29 cellular contexts compared by ENCODE assay signal in the genomic region with DNA sequence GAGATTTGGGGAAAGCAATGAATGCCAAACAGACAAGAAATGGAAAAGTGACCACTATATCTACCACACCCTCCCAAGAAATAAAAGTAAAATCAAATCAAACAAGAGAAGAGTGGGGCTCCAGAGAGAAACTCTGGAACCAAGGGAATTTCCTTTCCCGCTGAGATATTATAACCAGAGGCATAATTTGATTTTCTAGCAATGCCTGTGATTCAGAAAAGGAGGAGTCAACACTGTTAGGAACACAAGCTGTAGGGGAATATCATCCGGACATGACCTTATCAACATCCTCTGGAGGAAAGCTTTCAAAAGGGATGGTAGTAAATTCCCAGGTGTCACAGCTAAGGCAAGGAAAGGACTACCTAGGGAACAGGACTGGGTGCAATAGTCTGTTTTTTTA. TPM values are rescaled to one million over a fixed set of nuclear protein-coding genes. Genes with fewer than 3 reads are reported as not detected.
"Had no signal": no experiment of that assay in that cellular context is flagged by ENCODE, and none has a peak within 500 bp of the region (broad histone marks: within the 10 kb centered on the region; RNA-seq: fewer than 3 reads in every experiment).

No MANE protein-coding gene starts in this region.

- H3K36me3 ChIP-seq: stomach, suprapubic skin, thoracic aorta, thyroid gland, tibial artery, tibial nerve, transverse colon, upper lobe of left lung, upper lobe of right lung, uterus, vagina had no signal

- H3K9me3 ChIP-seq: stomach, suprapubic skin, testis, thoracic aorta, thyroid gland, tibial artery, tibial nerve, transverse colon, upper lobe of left lung, upper lobe of right lung, uterus, vagina had no signal

- H3K27me3 Mint-ChIP-seq: type B pancreatic cell had no signal

- H3K27me3 ChIP-seq: testis, thyroid gland, tibial nerve, transverse colon, upper lobe of left lung, upper lobe of right lung, uterus, vagina had no signal

- H3K9me3 Mint-ChIP-seq: stimulated activated memory B cell treated with anti-CD40 and anti-IgM and Interleukin-4, amounts not matched to agents 10 μg/mL and 1 μg/mL and 100 μg/mL, for 72 hours; stimulated activated naive CD8-positive, alpha-beta T cell treated with anti-CD3 and anti-CD28 coated beads, Interleukin-15, amount 100 ng/mL, for 72 hours; stimulated activated naive CD8-positive, alpha-beta T cell treated with anti-CD3 and anti-CD28 coated beads, Interleukin-15, Interleukin-2, amounts not matched to agents 100 ng/mL and 50 ng/mL, for 24 hours; type B pancreatic cell had no signal

- H3K27ac ChIP-seq: stomach, suprapubic skin, testis, thoracic aorta, thyroid gland, tibial artery, tibial nerve, transverse colon, upper lobe of left lung, upper lobe of right lung, uterus, vagina had no signal

- H3K4me1 Mint-ChIP-seq: stimulated activated effector memory CD8-positive, alpha-beta T cell treated with anti-CD3 and anti-CD28 coated beads, Interleukin-12 subunit alpha, Interleukin-12 subunit beta, amount 100 ng/mL, for 72 hours; stimulated activated memory B cell treated with anti-CD40 and anti-IgM and Interleukin-4, amounts not matched to agents 10 μg/mL and 1 μg/mL and 100 μg/mL, for 72 hours; stimulated activated naive CD8-positive, alpha-beta T cell treated with anti-CD3 and anti-CD28 coated beads, Interleukin-15, amount 100 ng/mL, for 72 hours had no signal

- H3K4me3 ChIP-seq: stomach, suprapubic skin, testis, thoracic aorta, thyroid gland, tibial artery, tibial nerve, transverse colon, upper lobe of left lung, upper lobe of right lung, uterus, vagina had no signal

- H3K4me3 Mint-ChIP-seq: stimulated activated effector memory CD8-positive, alpha-beta T cell treated with anti-CD3 and anti-CD28 coated beads, Interleukin-12 subunit alpha, Interleukin-12 subunit beta, amount 100 ng/mL, for 72 hours; stimulated activated memory B cell treated with anti-CD40 and anti-IgM and Interleukin-4, amounts not matched to agents 10 μg/mL and 1 μg/mL and 100 μg/mL, for 72 hours; stimulated activated naive B cell treated with anti-CD40 and anti-IgM and Interleukin-4, amounts not matched to agents 10 μg/mL and 1 μg/mL and 100 μg/mL, for 72 hours; stimulated activated naive CD8-positive, alpha-beta T cell treated with anti-CD3 and anti-CD28 coated beads, Interleukin-15, amount 100 ng/mL, for 72 hours; stimulated activated naive CD8-positive, alpha-beta T cell treated with anti-CD3 and anti-CD28 coated beads, Interleukin-15, Interleukin-2, amounts not matched to agents 100 ng/mL and 50 ng/mL, for 24 hours; type B pancreatic cell had no signal

- ATAC-seq: stimulated activated effector memory CD8-positive, alpha-beta T cell treated with anti-CD3 and anti-CD28 coated beads, Interleukin-12 subunit alpha, Interleukin-12 subunit beta, amount 100 ng/mL, for 72 hours; stimulated activated memory B cell treated with anti-CD40 and anti-IgM and Interleukin-4, amounts not matched to agents 10 μg/mL and 1 μg/mL and 100 μg/mL, for 72 hours; stimulated activated naive B cell treated with anti-CD40 and anti-IgM and Interleukin-4, amounts not matched to agents 10 μg/mL and 1 μg/mL and 100 μg/mL, for 72 hours; stimulated activated naive CD8-positive, alpha-beta T cell treated with anti-CD3 and anti-CD28 coated beads, Interleukin-15, amount 100 ng/mL, for 72 hours; stimulated activated naive CD8-positive, alpha-beta T cell treated with anti-CD3 and anti-CD28 coated beads, Interleukin-15, Interleukin-2, amounts not matched to agents 100 U/mL and 50 U/mL, for 24 hours; upper lobe of right lung had no signal

- H3K27ac Mint-ChIP-seq: stimulated activated effector memory CD8-positive, alpha-beta T cell treated with anti-CD3 and anti-CD28 coated beads, Interleukin-12 subunit alpha, Interleukin-12 subunit beta, amount 100 ng/mL, for 72 hours; stimulated activated memory B cell treated with anti-CD40 and anti-IgM and Interleukin-4, amounts not matched to agents 10 μg/mL and 1 μg/mL and 100 μg/mL, for 72 hours; stimulated activated naive B cell treated with anti-CD40 and anti-IgM and Interleukin-4, amounts not matched to agents 10 μg/mL and 1 μg/mL and 100 μg/mL, for 72 hours; stimulated activated naive CD8-positive, alpha-beta T cell treated with anti-CD3 and anti-CD28 coated beads, Interleukin-15, amount 100 ng/mL, for 72 hours; stimulated activated naive CD8-positive, alpha-beta T cell treated with anti-CD3 and anti-CD28 coated beads, Interleukin-15, Interleukin-2, amounts not matched to agents 100 ng/mL and 50 ng/mL, for 24 hours; type B pancreatic cell had no signal

- H3K4me1 ChIP-seq: suprapubic skin, testis, thyroid gland, tibial artery, tibial nerve, transverse colon, uterus, vagina had no signal

- DNase-seq: stimulated activated CD4-positive, alpha-beta T cell treated with anti-CD3 and anti-CD28 coated beads, Interleukin-2, amount 100 ng/mL, for 48 hours; stimulated activated CD4-positive, alpha-beta T cell treated with anti-CD3 and anti-CD28 coated beads, Interleukin-4, amount 100 ng/mL, for 1 hour; stimulated activated CD4-positive, alpha-beta T cell treated with anti-CD3 and anti-CD28 coated beads, Interleukin-4, amount 100 ng/mL, for 24 hours; stimulated activated CD4-positive, alpha-beta T cell treated with anti-CD3 and anti-CD28 coated beads, Interleukin-4, amount 100 ng/mL, for 4 hours; stimulated activated CD8-positive, alpha-beta memory T cell treated with anti-CD3 and anti-CD28 coated beads, Interleukin-4, amount 100 ng/mL, for 48 hours; stimulated activated naive B cell treated with anti-CD40 and anti-IgM and Interleukin-4, amounts not matched to agents 10 μg/mL and 1 μg/mL and 100 μg/mL, for 72 hours; stimulated activated naive CD4-positive, alpha-beta T cell; stimulated activated naive CD4-positive, alpha-beta T cell treated with Interleukin-2 at 50 U/mL for 16 hours; stimulated activated naive CD8-positive, alpha-beta T cell treated with anti-CD3 and anti-CD28 coated beads, Interleukin-15, amount 100 ng/mL, for 72 hours; stimulated activated naive CD8-positive, alpha-beta T cell treated with anti-CD3 and anti-CD28 coated beads, Interleukin-15, Interleukin-2, amounts not matched to agents 100 U/mL and 50 U/mL, for 24 hours; stomach; substantia nigra; testis; thyroid gland; tibial artery; transverse colon; upper lobe of left lung; upper lobe of right lung; uterus had no signal

- H3K36me3 Mint-ChIP-seq: stimulated activated effector memory CD8-positive, alpha-beta T cell treated with anti-CD3 and anti-CD28 coated beads, Interleukin-12 subunit alpha, Interleukin-12 subunit beta, amount 100 ng/mL, for 72 hours; stimulated activated memory B cell treated with anti-CD40 and anti-IgM and Interleukin-4, amounts not matched to agents 10 μg/mL and 1 μg/mL and 100 μg/mL, for 72 hours; stimulated activated naive B cell treated with anti-CD40 and anti-IgM and Interleukin-4, amounts not matched to agents 10 μg/mL and 1 μg/mL and 100 μg/mL, for 72 hours; type B pancreatic cell had no signal

RNA-seq across cellular contexts. Expression of gene LRRC55, which starts 29.6 kb away (rescaled TPM):
- total RNA-seq: subcutaneous adipose tissue, thoracic aorta, tibial nerve, upper lobe of right lung, ureter had no signal
